Comparison of ENCODE assay signal across 13 cellular contexts in genomic region chr2:159292157-159292556, GRCh38.
"Had no signal": no experiment of that assay in that cellular context is flagged by ENCODE, and none has a peak within 500 bp of the region (broad histone marks: within the 10 kb centered on the region; RNA-seq: fewer than 3 reads in every experiment).

No MANE protein-coding gene starts in this region.

- H3K27me3 ChIP-seq: foreskin keratinocyte, heart left ventricle, neutrophil, right atrium auricular region, transverse colon had no signal

- H3K36me3 Mint-ChIP-seq: stimulated activated effector memory CD8-positive, alpha-beta T cell treated with anti-CD3 and anti-CD28 coated beads, Interleukin-12 subunit alpha, Interleukin-12 subunit beta, amount 100 ng/mL, for 72 hours had no signal

- H3K9me3 ChIP-seq: heart left ventricle, neutrophil, right atrium auricular region, transverse colon had no signal

- H3K27ac ChIP-seq: foreskin keratinocyte, heart left ventricle, neutrophil, right atrium auricular region, transverse colon had no signal

- ATAC-seq: foreskin keratinocyte; heart left ventricle; stimulated activated effector memory CD8-positive, alpha-beta T cell treated with anti-CD3 and anti-CD28 coated beads, Interleukin-12 subunit alpha, Interleukin-12 subunit beta, amount 100 ng/mL, for 72 hours had no signal

- H3K36me3 ChIP-seq: heart left ventricle, neutrophil, right atrium auricular region, transverse colon had no signal

- H3K4me3 ChIP-seq: heart left ventricle, right atrium auricular region, transverse colon had no signal

- H3K27ac Mint-ChIP-seq: activated T-helper 1 cell treated with anti-CD3 and anti-CD28 coated beads, Interleukin-12 subunit alpha, Interleukin-12 subunit beta, Interleukin-2, Interleukin-4 antibody, amounts not matched to agents 30 ng/mL and 10 ng/mL and 1 ng/mL, durations not matched to agents 14 hours and 24 hours and 36 hours; stimulated activated effector memory CD8-positive, alpha-beta T cell treated with anti-CD3 and anti-CD28 coated beads, Interleukin-12 subunit alpha, Interleukin-12 subunit beta, amount 100 ng/mL, for 72 hours had no signal

- H3K4me3 Mint-ChIP-seq: activated T-helper 1 cell treated with anti-CD3 and anti-CD28 coated beads, Interleukin-12 subunit alpha, Interleukin-12 subunit beta, Interleukin-2, Interleukin-4 antibody, amounts not matched to agents 30 ng/mL and 10 ng/mL and 1 ng/mL, durations not matched to agents 14 hours and 24 hours and 36 hours; stimulated activated effector memory CD8-positive, alpha-beta T cell treated with anti-CD3 and anti-CD28 coated beads, Interleukin-12 subunit alpha, Interleukin-12 subunit beta, amount 100 ng/mL, for 72 hours had no signal

- DNase-seq: activated CD4-positive, alpha-beta T cell treated with anti-CD3 and anti-CD28 coated beads for 48 hours; activated naive CD4-positive, alpha-beta T cell; aorta; foreskin keratinocyte; heart left ventricle; kidney; small intestine; substantia nigra; transverse colon had no signal

- H3K9me3 Mint-ChIP-seq: activated T-helper 1 cell treated with anti-CD3 and anti-CD28 coated beads, Interleukin-12 subunit alpha, Interleukin-12 subunit beta, Interleukin-2, Interleukin-4 antibody, amounts not matched to agents 30 ng/mL and 10 ng/mL and 1 ng/mL, durations not matched to agents 14 hours and 24 hours and 36 hours; stimulated activated effector memory CD8-positive, alpha-beta T cell treated with anti-CD3 and anti-CD28 coated beads, Interleukin-12 subunit alpha, Interleukin-12 subunit beta, amount 100 ng/mL, for 72 hours had no signal
